In the genomic region with DNA sequence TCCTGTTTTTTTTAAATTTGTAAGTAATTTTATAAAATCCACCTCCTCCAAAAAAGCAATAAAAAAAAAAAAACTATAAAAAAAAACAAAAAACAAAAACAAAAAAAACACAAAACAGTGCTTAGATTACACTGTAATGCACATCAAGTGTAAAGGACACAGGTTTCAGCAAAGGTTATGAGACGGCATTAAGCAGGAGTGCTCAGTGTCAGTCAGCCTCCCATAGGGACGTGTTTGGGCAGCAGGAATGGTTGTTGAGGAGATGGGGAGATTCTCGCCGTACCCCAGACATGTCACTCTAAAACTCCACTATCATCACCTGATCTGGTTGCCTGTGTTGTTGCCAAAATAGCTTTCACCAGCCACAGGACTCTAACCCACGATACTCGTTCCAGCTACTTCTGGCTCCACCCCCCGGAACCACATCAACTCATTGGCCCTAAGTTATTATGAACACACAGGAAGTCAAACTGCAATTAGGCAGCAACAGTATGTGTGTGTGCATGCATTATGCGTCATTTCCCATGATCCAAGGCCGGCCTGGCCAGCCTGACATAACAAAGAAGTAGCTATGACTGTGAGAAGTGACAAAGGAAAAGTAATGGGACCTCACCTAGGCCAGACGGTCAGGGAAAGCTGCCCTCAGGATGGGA, we compare ENCODE assay signal across 2 cellular contexts.
TF ChIP-seq lines count a peak whose summit lies in the region.

No MANE protein-coding gene starts in this region.

TF ChIP-seq in H1, 55 proteins besides CTCF, POLR2A, EP300 and RAD21 (continued from another document):
- TF ChIP-seq KDM5A (IDR thresholded peaks at IDR 0.05; ENCODE audit: low read length) (no peak), SAP30 (IDR thresholded peaks at IDR 0.05; ENCODE audit: insufficient read depth, insufficient replicate concordance, low read length) (no peak), EGR1 (IDR thresholded peaks at IDR 0.05; ENCODE audit: borderline replicate concordance, low read depth, low read length) (no peak), SP1 (IDR thresholded peaks at IDR 0.05; ENCODE audit: low read depth, low read length) (no peak), BACH1 (IDR thresholded peaks at IDR 0.05; ENCODE audit: low read length) (no peak), PHF8 (conservative IDR thresholded peaks at IDR 0.05; ENCODE audit: low read depth, low read length) (no peak), TAF7 (optimal IDR thresholded peaks at IDR 0.05; ENCODE audit: borderline replicate concordance, low read depth, low read length) (no peak), NANOG (IDR thresholded peaks at IDR 0.05; ENCODE audit: insufficient read depth, low read depth, low read length, poor library complexity, severe bottlenecking) (no peak), POU5F1 (IDR thresholded peaks at IDR 0.05; ENCODE audit: low read depth, low read length) (no peak), CBX5 (IDR thresholded peaks at IDR 0.05; ENCODE audit: low read depth, low read length) (no peak)
- TF ChIP-seq, protein P1, sequence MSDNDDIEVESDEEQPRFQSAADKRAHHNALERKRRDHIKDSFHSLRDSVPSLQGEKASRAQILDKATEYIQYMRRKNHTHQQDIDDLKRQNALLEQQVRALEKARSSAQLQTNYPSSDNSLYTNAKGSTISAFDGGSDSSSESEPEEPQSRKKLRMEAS (IDR thresholded peaks at IDR 0.05): no peak
- TF ChIP-seq, protein P2, sequence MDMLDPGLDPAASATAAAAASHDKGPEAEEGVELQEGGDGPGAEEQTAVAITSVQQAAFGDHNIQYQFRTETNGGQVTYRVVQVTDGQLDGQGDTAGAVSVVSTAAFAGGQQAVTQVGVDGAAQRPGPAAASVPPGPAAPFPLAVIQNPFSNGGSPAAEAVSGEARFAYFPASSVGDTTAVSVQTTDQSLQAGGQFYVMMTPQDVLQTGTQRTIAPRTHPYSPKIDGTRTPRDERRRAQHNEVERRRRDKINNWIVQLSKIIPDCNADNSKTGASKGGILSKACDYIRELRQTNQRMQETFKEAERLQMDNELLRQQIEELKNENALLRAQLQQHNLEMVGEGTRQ (IDR thresholded peaks at IDR 0.05; ENCODE audit: low read length): no peak

TF ChIP-seq in HEK293T, 16 proteins besides CTCF, POLR2A, EP300 and RAD21 (continued from another document):
- TF ChIP-seq HDGF (IDR thresholded peaks at IDR 0.05; ENCODE audit: borderline replicate concordance): no peak
- no peak for TF ChIP-seq FOXM1 (IDR thresholded peaks at IDR 0.05; ENCODE audit: borderline replicate concordance)
- TF ChIP-seq ZNF384 (IDR thresholded peaks at IDR 0.05): no peak
- no peak for TF ChIP-seq BHLHE40 (IDR thresholded peaks at IDR 0.05; ENCODE audit: borderline replicate concordance)
- TF ChIP-seq NFRKB (IDR thresholded peaks at IDR 0.05): no peak
- no peak for TF ChIP-seq SUZ12 (IDR thresholded peaks at IDR 0.05)
- no peak for TF ChIP-seq L3MBTL2 (conservative IDR thresholded peaks at IDR 0.05)
- TF ChIP-seq, protein P3, sequence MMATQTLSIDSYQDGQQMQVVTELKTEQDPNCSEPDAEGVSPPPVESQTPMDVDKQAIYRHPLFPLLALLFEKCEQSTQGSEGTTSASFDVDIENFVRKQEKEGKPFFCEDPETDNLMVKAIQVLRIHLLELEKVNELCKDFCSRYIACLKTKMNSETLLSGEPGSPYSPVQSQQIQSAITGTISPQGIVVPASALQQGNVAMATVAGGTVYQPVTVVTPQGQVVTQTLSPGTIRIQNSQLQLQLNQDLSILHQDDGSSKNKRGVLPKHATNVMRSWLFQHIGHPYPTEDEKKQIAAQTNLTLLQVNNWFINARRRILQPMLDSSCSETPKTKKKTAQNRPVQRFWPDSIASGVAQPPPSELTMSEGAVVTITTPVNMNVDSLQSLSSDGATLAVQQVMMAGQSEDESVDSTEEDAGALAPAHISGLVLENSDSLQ (IDR thresholded peaks at IDR 0.05): no peak
